ENCODE assay signal across 17 cellular contexts in the genomic region with DNA sequence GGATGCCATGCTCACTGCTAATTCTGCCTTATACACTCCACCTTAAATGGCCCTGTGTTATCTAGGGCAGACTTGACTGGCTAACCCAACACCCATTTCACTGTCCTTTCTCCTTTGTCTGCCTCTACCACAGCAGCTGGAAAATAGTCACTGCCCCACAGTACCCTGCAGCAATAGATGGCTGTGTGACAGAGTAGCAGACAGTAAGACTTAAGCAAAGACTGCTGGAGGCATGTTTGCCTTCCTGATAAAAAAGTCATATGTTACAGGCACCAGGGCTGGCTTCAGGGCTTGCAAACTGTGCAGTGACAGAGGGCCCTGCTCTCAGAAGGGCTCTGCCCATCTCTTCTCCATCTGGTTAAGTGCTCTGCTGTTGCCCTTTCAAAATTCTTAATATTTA.
DNase-seq lines count a peak whose midpoint lies in the region; ATAC-seq and TF ChIP-seq lines count a peak whose summit lies in the region.
"Had no signal": no experiment of that assay in that cellular context is flagged by ENCODE, and none has a peak within 500 bp of the region (broad histone marks: within the 10 kb centered on the region; RNA-seq: fewer than 3 reads in every experiment).

No MANE protein-coding gene starts in this region.

- H3K9me3 Mint-ChIP-seq in GM23338: peaks cover 7% of the 10 kb centered on the region; the same call in 1 of the 3 replicates
- H3K9me3 Mint-ChIP-seq: H9 had no signal

- TF ChIP-seq CTCF in SK-N-SH (IDR thresholded peaks at IDR 0.05): no peak
- no peak for TF ChIP-seq CTCF in upper lobe of left lung (IDR thresholded peaks at IDR 0.05)
- TF ChIP-seq CTCF in GM23338 (conservative IDR thresholded peaks at IDR 0.05; ENCODE audit: low read depth in 2 of 2): no peak

- no peak for TF ChIP-seq POLR2A in upper lobe of left lung (IDR thresholded peaks at IDR 0.05)

- no peaks in the 10 kb centered on the region for H3K27me3 ChIP-seq in SK-N-SH (ENCODE audit: insufficient read depth)
- H3K27me3 ChIP-seq in upper lobe of left lung: no peaks in the 10 kb centered on the region
- H3K27me3 ChIP-seq in GM23338 (ENCODE audit: insufficient read depth): no peaks in the 10 kb centered on the region
- H3K27me3 ChIP-seq: BLaER1 treated with 17β-estradiol and CSF1 and Interleukin-3, amounts not matched to agents 10 nM and 100 nM had no signal

- H3K79me2 ChIP-seq in SK-N-SH (ENCODE audit: insufficient read depth) (no peaks in the 10 kb centered on the region), GM23338 (replicated peaks; ENCODE audit: insufficient read depth) (no peaks in the 10 kb centered on the region)

- H3K4me3 ChIP-seq in SK-N-SH (ENCODE audit: low read depth in 2 of 2, low read length in 1 of 2) (no peak overlapping the region), upper lobe of left lung (no peak overlapping the region), GM23338 (no peak overlapping the region)
- H3K4me3 ChIP-seq: BLaER1 treated with 17β-estradiol and CSF1 and Interleukin-3, amounts not matched to agents 10 nM and 100 nM had no signal

- H3K4me1 Mint-ChIP-seq in GM23338: no peaks in the 10 kb centered on the region
- H3K4me1 Mint-ChIP-seq: B cell; CD14-positive monocyte; CD8-positive, alpha-beta memory T cell; H9 had no signal

- H3K4me3 Mint-ChIP-seq in GM23338: no peak overlapping the region
- H3K4me3 Mint-ChIP-seq: B cell; CD14-positive monocyte; CD4-positive, alpha-beta T cell; CD8-positive, alpha-beta memory T cell; H9 had no signal

- H3K9me3 ChIP-seq in SK-N-SH: no peaks in the 10 kb centered on the region
- no peaks in the 10 kb centered on the region for H3K9me3 ChIP-seq in upper lobe of left lung
- H3K9me3 ChIP-seq: BLaER1 treated with 17β-estradiol and CSF1 and Interleukin-3, amounts not matched to agents 10 nM and 100 nM had no signal

- H3F3A ChIP-seq in SK-N-SH (replicated peaks; ENCODE audit: insufficient read depth): no peaks in the 10 kb centered on the region
- H3F3A ChIP-seq in GM23338 (replicated peaks; ENCODE audit: low read depth): no peaks in the 10 kb centered on the region

- no peaks in the 10 kb centered on the region for H3K9me2 ChIP-seq in SK-N-SH
- no peaks in the 10 kb centered on the region for H3K9me2 ChIP-seq in GM23338 (ENCODE audit: insufficient read depth)

- H3K4me1 ChIP-seq in SK-N-SH (ENCODE audit: control insufficient read depth in 1 of 2, insufficient read depth in 2 of 2, low read depth in 1 of 2, low read length in 1 of 2) (peaks cover 0 to 8% of the 10 kb centered on the region in 2 experiments; a peak in 1 of 4 replicates), upper lobe of left lung (no peaks in the 10 kb centered on the region), GM23338 (ENCODE audit: insufficient read depth) (no peaks in the 10 kb centered on the region)
- H3K4me1 ChIP-seq: BLaER1 treated with 17β-estradiol and CSF1 and Interleukin-3, amounts not matched to agents 10 nM and 100 nM had no signal

- H2AFZ ChIP-seq in SK-N-SH (ENCODE audit: low read depth) (no peak overlapping the region), GM23338 (no peak overlapping the region)

- peak overlapping the region in 1 of 2 experiments; percentile 48; a peak in 1 of 4 replicates for H3K27ac ChIP-seq in SK-N-SH (ENCODE audit: low read depth in 2 of 2, low read length in 1 of 2)
- no peak overlapping the region for H3K27ac ChIP-seq in upper lobe of left lung
- H3K27ac ChIP-seq in GM23338 (ENCODE audit: low read depth): no peak overlapping the region
- H3K27ac ChIP-seq: 22Rv1; BLaER1 treated with 17β-estradiol and CSF1 and Interleukin-3, amounts not matched to agents 10 nM and 100 nM had no signal

- H3K36me3 ChIP-seq in SK-N-SH (replicated peaks in 1 of 2; ENCODE audit: control insufficient read depth in 1 of 2, insufficient read depth in 2 of 2, low read length in 1 of 2): no peaks in the 10 kb centered on the region
- no peaks in the 10 kb centered on the region for H3K36me3 ChIP-seq in upper lobe of left lung
- no peaks in the 10 kb centered on the region for H3K36me3 ChIP-seq in GM23338 (ENCODE audit: insufficient read depth)
- H3K36me3 ChIP-seq: BLaER1 treated with 17β-estradiol and CSF1 and Interleukin-3, amounts not matched to agents 10 nM and 100 nM had no signal

- POLR2A ChIA-PET in SK-N-SH (lab: Yijun Ruan, JAX): no interaction called here

- no peak overlapping the region for H3K27ac Mint-ChIP-seq in GM23338
- H3K27ac Mint-ChIP-seq: B cell; CD14-positive monocyte; CD4-positive, alpha-beta T cell; CD8-positive, alpha-beta memory T cell; H9 had no signal

- H3K4me2 ChIP-seq in SK-N-SH (no peak overlapping the region), GM23338 (no peak overlapping the region)
- H3K4me2 ChIP-seq: BLaER1 treated with 17β-estradiol and CSF1 and Interleukin-3, amounts not matched to agents 10 nM and 100 nM had no signal

- H3K9ac ChIP-seq in SK-N-SH: no peak overlapping the region
- H3K9ac ChIP-seq: BLaER1 treated with 17β-estradiol and CSF1 and Interleukin-3, amounts not matched to agents 10 nM and 100 nM had no signal

- H3K36me3 Mint-ChIP-seq in GM23338 (ENCODE audit: low read depth): no peaks in the 10 kb centered on the region
- H3K36me3 Mint-ChIP-seq: CD14-positive monocyte; CD8-positive, alpha-beta memory T cell had no signal

- ATAC-seq in SK-N-SH treated with all-trans-retinoic acid at 6 μM for 48 hours: no peak
- ATAC-seq in upper lobe of left lung (ENCODE audit: low FRiP score in 2 of 2): peak; percentile 8 to 43
- no peak for ATAC-seq in GM23338
- ATAC-seq: HCT116 had no signal

- H4K20me1 ChIP-seq in SK-N-SH (ENCODE audit: insufficient read depth) (no peaks in the 10 kb centered on the region), GM23338 (replicated peaks; ENCODE audit: insufficient read depth) (no peaks in the 10 kb centered on the region)
- H4K20me1 ChIP-seq: BLaER1 treated with 17β-estradiol and CSF1 and Interleukin-3, amounts not matched to agents 10 nM and 100 nM had no signal

- TF ChIP-seq RAD21 in SK-N-SH (IDR thresholded peaks at IDR 0.05; ENCODE audit: low read length): no peak

- H3K27me3 Mint-ChIP-seq in GM23338 (ENCODE audit: insufficient read depth, low read depth, poor library complexity): no peaks in the 10 kb centered on the region
- H3K27me3 Mint-ChIP-seq: B cell; CD4-positive, alpha-beta T cell had no signal

- TF ChIP-seq EP300 in SK-N-SH (IDR thresholded peaks at IDR 0.05; ENCODE audit: borderline replicate concordance in 1 of 2, low read depth in 1 of 2, low read length in 1 of 2) (no peak), upper lobe of left lung (IDR thresholded peaks at IDR 0.05) (no peak)

- CTCF ChIA-PET in SK-N-SH (lab: Yijun Ruan, JAX): no interaction called here

- DNase-seq in SK-N-SH (peak; percentile 18), islet precursor cell (peak; percentile 66), upper lobe of left lung (no peak), ecto neural progenitor cell (ENCODE audit: low spot score) (no peak), GM23338 (ENCODE audit: low spot score) (no peak), GOT3 (lab: John Stamatoyannopoulos, UW) (no peak)
- DNase-seq: CD4-positive, alpha-beta T cell; CD8-positive, alpha-beta memory T cell; DMS53; DMS79 treated with DMSO at 0.1 percent for 48 hours; H9 had no signal

TF ChIP-seq in SK-N-SH, 30 proteins besides CTCF, POLR2A, EP300 and RAD21:
- TF ChIP-seq GATA2 (CRISPR knock-in tag; IDR thresholded peaks at IDR 0.05) (peak; percentile 47), JUND (IDR thresholded peaks at IDR 0.05) (no peak)

TF ChIP-seq in SK-N-SH treated with all-trans-retinoic acid at 6 μM for 48 hours, 23 proteins besides CTCF, POLR2A, EP300 and RAD21 (continues in another document):
- TF ChIP-seq SNAI2 (CRISPR knock-in tag; IDR thresholded peaks at IDR 0.05) (no peak), RARB (CRISPR knock-in tag; IDR thresholded peaks at IDR 0.05) (no peak), TOX (CRISPR knock-in tag; IDR thresholded peaks at IDR 0.05; ENCODE audit: borderline replicate concordance) (no peak)
- TF ChIP-seq, protein P1, sequence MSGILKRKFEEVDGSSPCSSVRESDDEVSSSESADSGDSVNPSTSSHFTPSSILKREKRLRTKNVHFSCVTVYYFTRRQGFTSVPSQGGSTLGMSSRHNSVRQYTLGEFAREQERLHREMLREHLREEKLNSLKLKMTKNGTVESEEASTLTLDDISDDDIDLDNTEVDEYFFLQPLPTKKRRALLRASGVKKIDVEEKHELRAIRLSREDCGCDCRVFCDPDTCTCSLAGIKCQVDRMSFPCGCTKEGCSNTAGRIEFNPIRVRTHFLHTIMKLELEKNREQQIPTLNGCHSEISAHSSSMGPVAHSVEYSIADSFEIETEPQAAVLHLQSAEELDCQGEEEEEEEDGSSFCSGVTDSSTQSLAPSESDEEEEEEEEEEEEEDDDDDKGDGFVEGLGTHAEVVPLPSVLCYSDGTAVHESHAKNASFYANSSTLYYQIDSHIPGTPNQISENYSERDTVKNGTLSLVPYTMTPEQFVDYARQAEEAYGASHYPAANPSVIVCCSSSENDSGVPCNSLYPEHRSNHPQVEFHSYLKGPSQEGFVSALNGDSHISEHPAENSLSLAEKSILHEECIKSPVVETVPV (CRISPR knock-in tag; IDR thresholded peaks at IDR 0.05): no peak

TF ChIP-seq in GM23338, 12 proteins besides CTCF, POLR2A, EP300 and RAD21:
- no peak for TF ChIP-seq EZH2phosphoT487 (IDR thresholded peaks at IDR 0.05; ENCODE audit: unreplicated experiment)
- TF ChIP-seq, protein P2, sequence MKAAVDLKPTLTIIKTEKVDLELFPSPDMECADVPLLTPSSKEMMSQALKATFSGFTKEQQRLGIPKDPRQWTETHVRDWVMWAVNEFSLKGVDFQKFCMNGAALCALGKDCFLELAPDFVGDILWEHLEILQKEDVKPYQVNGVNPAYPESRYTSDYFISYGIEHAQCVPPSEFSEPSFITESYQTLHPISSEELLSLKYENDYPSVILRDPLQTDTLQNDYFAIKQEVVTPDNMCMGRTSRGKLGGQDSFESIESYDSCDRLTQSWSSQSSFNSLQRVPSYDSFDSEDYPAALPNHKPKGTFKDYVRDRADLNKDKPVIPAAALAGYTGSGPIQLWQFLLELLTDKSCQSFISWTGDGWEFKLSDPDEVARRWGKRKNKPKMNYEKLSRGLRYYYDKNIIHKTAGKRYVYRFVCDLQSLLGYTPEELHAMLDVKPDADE (IDR thresholded peaks at IDR 0.05): no peak
- no peak for TF ChIP-seq EZH2 (IDR thresholded peaks at IDR 0.05; ENCODE audit: low read depth, unreplicated experiment)
- no peak for TF ChIP-seq JUNB (IDR thresholded peaks at IDR 0.05; ENCODE audit: unreplicated experiment)
- no peak for TF ChIP-seq ZNF331 (CRISPR knock-in tag; IDR thresholded peaks at IDR 0.05; ENCODE audit: low read depth)

Comparison
In these comparisons a context has a peak if more than half of its experiments do, and no peak if none do; other contexts are left out.
1. DNase-seq: peak in SK-N-SH (single experiment) and islet precursor cell (single experiment); none in upper lobe of left lung (0 of 2), ecto neural progenitor cell (single experiment), GM23338 (single experiment) and GOT3 (single experiment).
2. ATAC-seq: peak in upper lobe of left lung (2 of 2); none in SK-N-SH treated with all-trans-retinoic acid at 6 μM for 48 hours (single experiment) and GM23338 (single experiment).